Comparison of ENCODE assay signal across 6 cellular contexts in genomic region chr3:118231578-118231977, GRCh38.
"Had no signal": no experiment of that assay in that cellular context is flagged by ENCODE, and none has a peak within 500 bp of the region (broad histone marks: within the 10 kb centered on the region; RNA-seq: fewer than 3 reads in every experiment).

No MANE protein-coding gene starts in this region.

- FAIRE-seq: HTR-8/SVneo, K562 had no signal

- H3K4me3 ChIP-seq: K562 had no signal

- H3K27ac ChIP-seq: HL-60, KMS-11 had no signal

- H3K9ac ChIP-seq: KMS-11 had no signal

- H3K4me2 ChIP-seq: KMS-11 had no signal

- DNase-seq: KBM-7, KG1 had no signal

- ATAC-seq: K562 had no signal
